In the genomic region with DNA sequence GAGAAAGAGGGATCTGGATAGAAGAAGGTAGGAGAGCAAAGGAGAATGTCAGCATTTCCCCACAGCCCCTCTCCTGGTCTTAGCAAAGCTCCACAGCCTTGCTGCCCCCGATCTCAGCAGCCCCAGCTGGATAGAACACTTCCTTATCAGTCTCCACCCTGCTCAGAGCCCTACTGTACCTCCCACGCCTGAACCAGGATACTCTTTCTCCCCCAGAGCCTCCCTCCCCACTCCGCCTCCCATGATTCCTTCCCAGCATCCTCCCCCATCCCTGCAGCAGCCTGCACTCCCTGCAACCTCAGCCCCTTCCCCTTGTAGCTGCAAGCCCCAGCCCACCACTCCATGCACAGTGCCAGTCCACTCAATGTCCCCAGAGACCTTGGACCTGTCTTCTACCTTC, we compare ENCODE assay signal across 20 cellular contexts.
"Had no signal": no experiment of that assay in that cellular context is flagged by ENCODE, and none has a peak within 500 bp of the region (broad histone marks: within the 10 kb centered on the region; RNA-seq: fewer than 3 reads in every experiment).

No MANE protein-coding gene starts in this region.

- H3K27ac Mint-ChIP-seq: naive thymus-derived CD8-positive, alpha-beta T cell; T-cell had no signal

- H3K4me1 ChIP-seq: ascending aorta, colonic mucosa, gastrocnemius medialis, left ventricle myocardium inferior, spleen, tibial nerve had no signal

- H3K36me3 ChIP-seq: ascending aorta, colonic mucosa, gastrocnemius medialis, left ventricle myocardium inferior, spleen, tibial nerve had no signal

- H3K27me3 ChIP-seq: ascending aorta, colonic mucosa, gastrocnemius medialis had no signal

- H3K4me3 Mint-ChIP-seq: central memory CD8-positive, alpha-beta T cell; naive thymus-derived CD8-positive, alpha-beta T cell; T-cell had no signal

- H3K9me3 Mint-ChIP-seq: central memory CD8-positive, alpha-beta T cell; naive thymus-derived CD8-positive, alpha-beta T cell; T-cell had no signal

- H3K27ac ChIP-seq: ascending aorta, colonic mucosa, gastrocnemius medialis, left ventricle myocardium inferior, spleen, tibial nerve, VCaP had no signal

- H3K4me1 Mint-ChIP-seq: central memory CD8-positive, alpha-beta T cell; T-cell had no signal

- ATAC-seq: gastrocnemius medialis; naive thymus-derived CD8-positive, alpha-beta T cell; T-cell had no signal

- H3K36me3 Mint-ChIP-seq: naive thymus-derived CD8-positive, alpha-beta T cell; T-cell had no signal

- H3K9me3 ChIP-seq: ascending aorta, colonic mucosa, gastrocnemius medialis, left ventricle myocardium inferior, spleen, tibial nerve had no signal

- H3K4me3 ChIP-seq: ascending aorta, colonic mucosa, gastrocnemius medialis, left ventricle myocardium inferior, spleen, tibial nerve had no signal

- DNase-seq: activated CD4-positive, alpha-beta T cell treated with anti-CD3 and anti-CD28 coated beads, Interleukin-2, amount 50 U/mL, for 1 hour; activated CD4-positive, CD25-positive, alpha-beta regulatory T cell treated with anti-CD3 and anti-CD28 coated beads, Interleukin-2, amount 50 U/mL, for 72 hours; activated CD8-positive, alpha-beta memory T cell treated with anti-CD3 and anti-CD28 coated beads, Interleukin-2, amount 50 U/mL, for 4 hours; activated effector memory CD4-positive, alpha-beta T cell treated with anti-CD3 and anti-CD28 coated beads, Interleukin-2, amount 50 U/mL, for 16 hours; activated naive CD4-positive, alpha-beta T cell treated with anti-CD3 and anti-CD28 coated beads, Interleukin-2, amount 50 U/mL, for 16 hours; activated T-cell treated with anti-CD3 and anti-CD28 coated beads, Interleukin-2, amount 50 U/mL, for 48 hours; colonic mucosa; gastrocnemius medialis; left ventricle myocardium inferior; mammary epithelial cell; naive thymus-derived CD8-positive, alpha-beta T cell; nucleus accumbens; posterior cingulate gyrus; spleen; stimulated activated naive CD4-positive, alpha-beta T cell; T-cell had no signal
